22 cellular contexts compared by ENCODE assay signal in genomic region chr7:28724563-28724962, GRCh38.
"Had no signal": no experiment of that assay in that cellular context is flagged by ENCODE, and none has a peak within 500 bp of the region (broad histone marks: within the 10 kb centered on the region; RNA-seq: fewer than 3 reads in every experiment).

No MANE protein-coding gene starts in this region.

- DNase-seq: Kasumi-1, MV-4-11, NCI-H1048, NCI-H1105, NCI-H1436 treated with DMSO at 0.1 percent for 48 hours, NCI-H1694, NCI-H187 treated with DMSO at 0.1 percent for 48 hours, NCI-H2029 treated with DMSO at 0.1 percent for 48 hours, NCI-H2171 treated with DMSO at 0.1 percent for 48 hours, NCI-H345, NCI-H446 treated with DMSO at 0.1 percent for 48 hours, NCI-H510A treated with DMSO at 0.1 percent for 48 hours, NCI-H526 treated with DMSO at 0.1 percent for 48 hours, NCI-H748 treated with DMSO at 0.1 percent for 48 hours, SHP77 treated with DMSO at 0.1 percent for 48 hours, SJCRH30 had no signal

- ATAC-seq: K562, Panc1, SK-N-SH treated with all-trans-retinoic acid at 6 μM for 48 hours had no signal

- H3K4me1 ChIP-seq: SJCRH30 had no signal

- H3K4me2 ChIP-seq: KMS-11 had no signal

- H3K4me3 ChIP-seq: K562, SJCRH30 had no signal

- H3K27ac ChIP-seq: HL-60, KMS-11, RWPE1, SJCRH30 had no signal

- H3K27me3 ChIP-seq: SJCRH30 had no signal

- H3K9me3 ChIP-seq: SJCRH30 had no signal
